35 cellular contexts compared by ENCODE assay signal in genomic region chr2:80338794-80339193, GRCh38. TPM values are rescaled to one million over a fixed set of nuclear protein-coding genes. Genes with fewer than 3 reads are reported as not detected.
"Had no signal": no experiment of that assay in that cellular context is flagged by ENCODE, and none has a peak within 500 bp of the region (broad histone marks: within the 10 kb centered on the region; RNA-seq: fewer than 3 reads in every experiment).

No MANE protein-coding gene starts in this region.

- H3K4me1 Mint-ChIP-seq: activated B cell treated with CpG ODN at 0.5 μM for 24 hours; activated CD4-positive, alpha-beta T cell treated with anti-CD3 and anti-CD28 coated beads, Interleukin-2, amount 10 ng/mL, durations not matched to agents 24 days and 14 days; activated naive CD8-positive, alpha-beta T cell treated with anti-CD3 and anti-CD28 coated beads for 36 hours; activated T-helper 17 cell treated with anti-CD3 and anti-CD28 coated beads, Interleukin-2, amount 50 U/mL, for 72 hours had no signal

- H3K27ac ChIP-seq: adrenal gland, body of pancreas, brain microvascular endothelial cell, breast epithelium, VCaP had no signal

- H3K36me3 Mint-ChIP-seq: activated CD4-positive, alpha-beta memory T cell treated with anti-CD3 and anti-CD28 coated beads for 36 hours; activated naive CD4-positive, alpha-beta T cell treated with anti-CD3 and anti-CD28 coated beads, Interleukin-2, amount 50 U/mL, for 72 hours; activated naive CD8-positive, alpha-beta T cell treated with anti-CD3 and anti-CD28 coated beads for 36 hours had no signal

- H3K27me3 ChIP-seq: adrenal gland, body of pancreas, brain microvascular endothelial cell, breast epithelium had no signal

- H3K9me3 ChIP-seq: adrenal gland, body of pancreas, breast epithelium had no signal

- ATAC-seq: activated CD8-positive, alpha-beta T cell treated with anti-CD3 and anti-CD28 coated beads for 36 hours; activated naive CD4-positive, alpha-beta T cell treated with anti-CD3 and anti-CD28 coated beads, Interleukin-2, amount 50 U/mL, for 72 hours; activated T-cell treated with anti-CD3 and anti-CD28 coated beads, Interleukin-2, amount 50 U/mL, for 4 hours; activated T-cell treated with anti-CD3 and anti-CD28 coated beads, Interleukin-2, amount 50 U/mL, for 72 hours; activated T-helper 17 cell treated with anti-CD3 and anti-CD28 coated beads, Interleukin-2, amount 50 U/mL, for 72 hours; body of pancreas had no signal

- DNase-seq: activated B cell treated with CpG ODN at 0.5 μM for 24 hours; activated CD4-positive, alpha-beta memory T cell treated with anti-CD3 and anti-CD28 coated beads for 36 hours; activated CD4-positive, alpha-beta T cell treated with anti-CD3 and anti-CD28 coated beads for 4 hours; activated CD4-positive, alpha-beta T cell treated with anti-CD3 and anti-CD28 coated beads, Interleukin-2, amount 10 ng/mL, durations not matched to agents 24 days and 14 days; activated CD4-positive, alpha-beta T cell treated with anti-CD3 and anti-CD28 coated beads, Interleukin-2, amount 50 U/mL, for 1 hour; activated CD4-positive, alpha-beta T cell treated with anti-CD3 and anti-CD28 coated beads, Interleukin-2, amount 50 U/mL, for 4 hours; activated CD4-positive, CD25-positive, alpha-beta regulatory T cell treated with anti-CD3 and anti-CD28 coated beads, Interleukin-2, amount 50 U/mL, for 72 hours; activated CD8-positive, alpha-beta memory T cell treated with anti-CD3 and anti-CD28 coated beads, Interleukin-2, amount 50 U/mL, for 4 hours; activated CD8-positive, alpha-beta T cell treated with anti-CD3 and anti-CD28 coated beads for 36 hours; activated effector memory CD4-positive, alpha-beta T cell treated with anti-CD3 and anti-CD28 coated beads, Interleukin-2, amount 50 U/mL, for 16 hours; activated gamma-delta T cell treated with Interleukin-2 at 50 U/mL for 16 hours; activated naive CD4-positive, alpha-beta T cell; activated naive CD4-positive, alpha-beta T cell treated with anti-CD3 and anti-CD28 coated beads for 36 hours; activated naive CD4-positive, alpha-beta T cell treated with anti-CD3 and anti-CD28 coated beads, Interleukin-2, amount 50 U/mL, for 16 hours; activated naive CD8-positive, alpha-beta T cell treated with anti-CD3 and anti-CD28 coated beads for 36 hours; activated T-cell treated with anti-CD3 and anti-CD28 coated beads for 4 hours; activated T-cell treated with anti-CD3 and anti-CD28 coated beads, Interleukin-2, amount 50 U/mL, for 1 hour; activated T-cell treated with anti-CD3 and anti-CD28 coated beads, Interleukin-2, amount 50 U/mL, for 4 hours; activated T-cell treated with anti-CD3 and anti-CD28 coated beads, Interleukin-2, amount 50 U/mL, for 72 hours; adrenal gland; amniotic stem cell; aorta; body of pancreas; brain microvascular endothelial cell; central memory CD4-positive, alpha-beta T cell; T-helper 2 cell; T-helper 9 cell had no signal

- H3K4me3 ChIP-seq: adrenal gland, body of pancreas, breast epithelium had no signal

- H3K27ac Mint-ChIP-seq: activated B cell treated with CpG ODN at 0.5 μM for 24 hours; activated CD4-positive, alpha-beta memory T cell treated with anti-CD3 and anti-CD28 coated beads for 36 hours; activated CD4-positive, alpha-beta T cell treated with anti-CD3 and anti-CD28 coated beads, Interleukin-2, amount 10 ng/mL, durations not matched to agents 24 days and 14 days; activated CD8-positive, alpha-beta T cell treated with anti-CD3 and anti-CD28 coated beads for 36 hours; activated naive CD4-positive, alpha-beta T cell treated with anti-CD3 and anti-CD28 coated beads for 36 hours; activated naive CD4-positive, alpha-beta T cell treated with anti-CD3 and anti-CD28 coated beads, Interleukin-2, amount 50 U/mL, for 72 hours; activated naive CD8-positive, alpha-beta T cell treated with anti-CD3 and anti-CD28 coated beads for 36 hours; activated T-cell treated with anti-CD3 and anti-CD28 coated beads, Interleukin-2, amount 50 U/mL, for 72 hours; activated T-helper 1 cell treated with anti-CD3 and anti-CD28 coated beads, Interleukin-12 subunit alpha, Interleukin-12 subunit beta, Interleukin-2, Interleukin-4 antibody, amounts not matched to agents 30 ng/mL and 10 ng/mL and 1 ng/mL, durations not matched to agents 14 hours and 24 hours and 36 hours; activated T-helper 17 cell treated with anti-CD3 and anti-CD28 coated beads, Interleukin-2, amount 50 U/mL, for 72 hours; T-helper 2 cell treated with Interferon-gamma antibody and Interleukin-4, amounts not matched to agents 5 μg/mL and 100 μg/mL, for 36 hours had no signal

- H3K36me3 ChIP-seq: adrenal gland, brain microvascular endothelial cell, breast epithelium had no signal

- H3K9me3 Mint-ChIP-seq: activated T-helper 1 cell treated with anti-CD3 and anti-CD28 coated beads, Interleukin-12 subunit alpha, Interleukin-12 subunit beta, Interleukin-2, Interleukin-4 antibody, amounts not matched to agents 30 ng/mL and 10 ng/mL and 1 ng/mL, durations not matched to agents 14 hours and 24 hours and 36 hours had no signal

- H3K27me3 Mint-ChIP-seq: activated B cell treated with CpG ODN at 0.5 μM for 24 hours; activated CD4-positive, alpha-beta memory T cell treated with anti-CD3 and anti-CD28 coated beads for 36 hours; activated CD4-positive, alpha-beta T cell treated with anti-CD3 and anti-CD28 coated beads, Interleukin-2, amount 10 ng/mL, durations not matched to agents 24 days and 14 days; activated CD8-positive, alpha-beta T cell treated with anti-CD3 and anti-CD28 coated beads for 36 hours; activated naive CD8-positive, alpha-beta T cell treated with anti-CD3 and anti-CD28 coated beads for 36 hours; activated T-helper 17 cell treated with anti-CD3 and anti-CD28 coated beads, Interleukin-2, amount 50 U/mL, for 72 hours had no signal

- H3K4me3 Mint-ChIP-seq: activated B cell treated with CpG ODN at 0.5 μM for 24 hours; activated CD4-positive, alpha-beta memory T cell treated with anti-CD3 and anti-CD28 coated beads for 36 hours; activated CD4-positive, alpha-beta T cell treated with anti-CD3 and anti-CD28 coated beads, Interleukin-2, amount 10 ng/mL, durations not matched to agents 24 days and 14 days; activated CD8-positive, alpha-beta T cell treated with anti-CD3 and anti-CD28 coated beads for 36 hours; activated naive CD4-positive, alpha-beta T cell treated with anti-CD3 and anti-CD28 coated beads for 36 hours; activated naive CD8-positive, alpha-beta T cell treated with anti-CD3 and anti-CD28 coated beads for 36 hours; activated T-cell treated with anti-CD3 and anti-CD28 coated beads, Interleukin-2, amount 50 U/mL, for 4 hours; activated T-cell treated with anti-CD3 and anti-CD28 coated beads, Interleukin-2, amount 50 U/mL, for 72 hours; activated T-helper 1 cell treated with anti-CD3 and anti-CD28 coated beads, Interleukin-12 subunit alpha, Interleukin-12 subunit beta, Interleukin-2, Interleukin-4 antibody, amounts not matched to agents 30 ng/mL and 10 ng/mL and 1 ng/mL, durations not matched to agents 14 hours and 24 hours and 36 hours; activated T-helper 17 cell treated with anti-CD3 and anti-CD28 coated beads, Interleukin-2, amount 50 U/mL, for 72 hours; T-helper 2 cell treated with Interferon-gamma antibody and Interleukin-4, amounts not matched to agents 5 μg/mL and 100 μg/mL, for 36 hours had no signal

- H3K4me1 ChIP-seq: adrenal gland, body of pancreas, breast epithelium had no signal

RNA-seq across cellular contexts. Expression of gene LRRTM1, which starts 34.2 kb away (rescaled TPM):
- total RNA-seq: activated B cell treated with CpG ODN at 0.5 μM for 24 hours; activated CD4-positive, alpha-beta memory T cell treated with anti-CD3 and anti-CD28 coated beads for 36 hours; activated CD4-positive, alpha-beta T cell treated with anti-CD3 and anti-CD28 coated beads, Interleukin-2, amount 10 ng/mL, durations not matched to agents 24 days and 14 days; activated CD8-positive, alpha-beta memory T cell treated with anti-CD3 and anti-CD28 coated beads for 36 hours; activated CD8-positive, alpha-beta T cell treated with anti-CD3 and anti-CD28 coated beads for 36 hours; activated naive CD4-positive, alpha-beta T cell treated with anti-CD3 and anti-CD28 coated beads for 36 hours; activated naive CD4-positive, alpha-beta T cell treated with anti-CD3 and anti-CD28 coated beads, Interleukin-2, amount 50 U/mL, for 72 hours; activated naive CD8-positive, alpha-beta T cell treated with anti-CD3 and anti-CD28 coated beads for 36 hours; activated T-cell treated with anti-CD3 and anti-CD28 coated beads, Interleukin-2, amount 50 U/mL, for 4 hours; activated T-cell treated with anti-CD3 and anti-CD28 coated beads, Interleukin-2, amount 50 U/mL, for 72 hours; activated T-helper 1 cell treated with anti-CD3 and anti-CD28 coated beads, Interleukin-12 subunit alpha, Interleukin-12 subunit beta, Interleukin-2, Interleukin-4 antibody, amounts not matched to agents 30 ng/mL and 10 ng/mL and 1 ng/mL, durations not matched to agents 14 hours and 24 hours and 36 hours; activated T-helper 17 cell treated with anti-CD3 and anti-CD28 coated beads, Interleukin-2, amount 50 U/mL, for 72 hours; astrocyte; body of pancreas had no signal
- polyA plus RNA-seq: aorta had no signal
